In the genomic region with DNA sequence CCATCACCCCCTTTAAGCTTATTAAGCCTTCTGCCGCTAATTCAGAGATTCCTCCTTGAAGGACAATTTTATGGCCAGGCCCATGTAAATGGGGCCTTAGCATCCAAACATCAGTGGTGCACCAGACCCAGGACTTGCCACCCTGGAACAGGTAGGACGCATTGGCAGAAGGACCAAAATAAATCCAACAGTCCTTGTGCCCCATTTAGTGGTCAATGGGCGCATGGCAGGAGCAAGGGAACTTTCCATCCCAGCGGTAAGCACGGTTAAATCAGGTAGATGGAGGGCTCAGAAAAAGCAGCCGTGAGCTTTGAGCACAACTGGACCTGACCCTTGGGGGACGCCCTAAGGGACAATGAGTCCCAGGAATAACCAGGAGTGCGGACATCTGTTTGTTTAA, we compare ENCODE assay signal across 23 cellular contexts.
DNase-seq lines count a peak whose midpoint lies in the region; ATAC-seq and TF ChIP-seq lines count a peak whose summit lies in the region.
"Had no signal": no experiment of that assay in that cellular context is flagged by ENCODE, and none has a peak within 500 bp of the region (broad histone marks: within the 10 kb centered on the region; RNA-seq: fewer than 3 reads in every experiment).

No MANE protein-coding gene starts in this region.

- no peak overlapping the region for H3K4me3 ChIP-seq in LNCaP clone FGC (ENCODE audit: low read depth, low read length)
- H3K4me3 ChIP-seq in brain microvascular endothelial cell (ENCODE audit: low read depth, low read length): no peak overlapping the region
- no peak overlapping the region for H3K4me3 ChIP-seq in epithelial cell of proximal tubule (ENCODE audit: low read depth, low read length)
- no peak overlapping the region for H3K4me3 ChIP-seq in mesendoderm (ENCODE audit: low read length)
- H3K4me3 ChIP-seq: A549; BLaER1 treated with 17β-estradiol and CSF1 and Interleukin-3, amounts not matched to agents 10 nM and 100 nM; GM12878 had no signal

- no peak overlapping the region for H4K8ac ChIP-seq in mesendoderm (ENCODE audit: low read depth, low read length)

- H3K4me2 ChIP-seq in mesendoderm (ENCODE audit: low read length): no peak overlapping the region
- H3K4me2 ChIP-seq: A549; BLaER1 treated with 17β-estradiol and CSF1 and Interleukin-3, amounts not matched to agents 10 nM and 100 nM had no signal

- no peak overlapping the region for H3K27ac ChIP-seq in brain microvascular endothelial cell
- H3K27ac ChIP-seq in mesendoderm (ENCODE audit: low read depth, low read length): no peak overlapping the region
- H3K27ac ChIP-seq: A549; BLaER1 treated with 17β-estradiol and CSF1 and Interleukin-3, amounts not matched to agents 10 nM and 100 nM had no signal

- H3K23ac ChIP-seq in mesendoderm (ENCODE audit: low read length): no peak overlapping the region

- no peak overlapping the region for H4K5ac ChIP-seq in mesendoderm (ENCODE audit: low read length)

- no peaks in the 10 kb centered on the region for H3K79me1 ChIP-seq in mesendoderm (ENCODE audit: low read length)

- no CpG with 5 or more reads among the region's 8 CpGs for WGBS in mesendoderm (ENCODE audit: extremely low coverage, insufficient coverage, low lambda C conversion rate)

- H3K18ac ChIP-seq in mesendoderm (ENCODE audit: low read length): no peak overlapping the region

- in situ Hi-C loops in brain microvascular endothelial cell (cut with HindIII; ENCODE audit: low pct_ligation_motif_present, low sequenced_read_pairs): no loop called here

- H3K36me3 ChIP-seq in brain microvascular endothelial cell (replicated peaks): no peaks in the 10 kb centered on the region
- H3K36me3 ChIP-seq in mesendoderm (ENCODE audit: control insufficient read depth, insufficient read depth, low read length): no peaks in the 10 kb centered on the region
- H3K36me3 ChIP-seq: BE2C; BLaER1 treated with 17β-estradiol and CSF1 and Interleukin-3, amounts not matched to agents 10 nM and 100 nM had no signal

- DNase-seq in LNCaP clone FGC (ENCODE audit: low read depth): no peak
- DNase-seq in brain microvascular endothelial cell: no peak
- DNase-seq in epithelial cell of proximal tubule (ENCODE audit: low read depth): no peak
- DNase-seq in mesendoderm: peak; percentile 3
- no peak for DNase-seq in activated CD8-positive, alpha-beta memory T cell treated with anti-CD3 and anti-CD28 coated beads, Interleukin-2, amount 50 U/mL, for 4 hours
- DNase-seq in LoVo (ENCODE audit: low spot score): no peak
- DNase-seq: 8988T; ACHN; AML-193; BE2C; CD4-positive, alpha-beta T cell; CD8-positive, alpha-beta memory T cell; DMS 273 treated with DMSO at 0.1 percent for 48 hours; DMS79; EL; GDM1; GOT3; H7 had no signal

- no peak overlapping the region for H3K56ac ChIP-seq in mesendoderm (ENCODE audit: low read length)

- H3K79me2 ChIP-seq in mesendoderm (ENCODE audit: control insufficient read depth, insufficient read depth, low read length): no peaks in the 10 kb centered on the region

- H2BK5ac ChIP-seq in mesendoderm (ENCODE audit: low read length): no peak overlapping the region

- H3K27me3 ChIP-seq in brain microvascular endothelial cell (replicated peaks) (no peaks in the 10 kb centered on the region), mesendoderm (ENCODE audit: insufficient read depth, low read length, poor library complexity) (no peaks in the 10 kb centered on the region)
- H3K27me3 ChIP-seq: BE2C; BLaER1 treated with 17β-estradiol and CSF1 and Interleukin-3, amounts not matched to agents 10 nM and 100 nM had no signal

- no peak overlapping the region for H3K4ac ChIP-seq in mesendoderm (ENCODE audit: low read depth, low read length)

- no peak for ATAC-seq in GM19455 (IDR thresholded peaks at IDR 0.05; ENCODE audit: unreplicated experiment)
- ATAC-seq: A549, GM12878, HCT116 had no signal

- no peaks in the 10 kb centered on the region for H3K4me1 ChIP-seq in mesendoderm (ENCODE audit: control insufficient read depth, low read depth, low read length)
- H3K4me1 ChIP-seq: A549; BE2C; BLaER1 treated with 17β-estradiol and CSF1 and Interleukin-3, amounts not matched to agents 10 nM and 100 nM had no signal

- H2BK120ac ChIP-seq in mesendoderm (ENCODE audit: low read depth, low read length): no peak overlapping the region

- TF ChIP-seq CTCF in LNCaP clone FGC (IDR thresholded peaks at IDR 0.05; ENCODE audit: control insufficient read depth, extremely low read depth, insufficient read depth): peak; percentile 35
- peak; percentile 5 for TF ChIP-seq CTCF in brain microvascular endothelial cell (IDR thresholded peaks at IDR 0.05; ENCODE audit: low read depth, low read length, missing control alignments)
- TF ChIP-seq CTCF in epithelial cell of proximal tubule (conservative IDR thresholded peaks at IDR 0.05; ENCODE audit: low read depth, low read length): peak; percentile 11

- H2BK15ac ChIP-seq in mesendoderm (replicated peaks; ENCODE audit: low read depth): no peak overlapping the region

- no peak overlapping the region for H3K9ac ChIP-seq in mesendoderm (ENCODE audit: low read length)
- H3K9ac ChIP-seq: BLaER1 treated with 17β-estradiol and CSF1 and Interleukin-3, amounts not matched to agents 10 nM and 100 nM had no signal

- no peak overlapping the region for H2AK5ac ChIP-seq in mesendoderm (ENCODE audit: low read length)
